In genomic region chr14:61080591-61081010, GRCh38 we compare ENCODE assay signal across 10 cellular contexts.
DNase-seq lines count a peak whose midpoint lies in the region; ATAC-seq, FAIRE-seq and TF ChIP-seq lines count a peak whose summit lies in the region.
"Had no signal": no experiment of that assay in that cellular context is flagged by ENCODE, and none has a peak within 500 bp of the region (broad histone marks: within the 10 kb centered on the region; RNA-seq: fewer than 3 reads in every experiment).

No MANE protein-coding gene starts in this region.

- H3F3A ChIP-seq in GM23248 (ENCODE audit: insufficient read depth) = peaks cover 28% of the 10 kb centered on the region

- no TSS peak for BruUV-seq in MCF 10A (replicated peaks; lab: Mats Ljungman, UMichigan)

- intact Hi-C loops in body of pancreas (cut with DNase I) (no loop called here), MCF 10A (cut with micrococcal nuclease) (no loop called here)

- CTCF ChIA-PET in activated CD8-positive, alpha-beta memory T cell treated with anti-CD3 and anti-CD28 coated beads, Interleukin-2, amount 10 ng/mL, durations not matched to agents 7 days and 5 days (lab: Charles Lee) = no interaction called here
- CTCF ChIA-PET in MCF 10A (lab: Yijun Ruan, JAX) = no interaction called here

- no peaks in the 10 kb centered on the region for H4K20me1 ChIP-seq in GM23248 (ENCODE audit: insufficient read depth)
- no peaks in the 10 kb centered on the region for H4K20me1 ChIP-seq in hepatocyte (ENCODE audit: insufficient read depth, poor library complexity, severe bottlenecking)

- peaks cover 1% of the 10 kb centered on the region for H3K27me3 Mint-ChIP-seq in IgD-negative memory B cell
- H3K27me3 Mint-ChIP-seq in activated CD8-positive, alpha-beta memory T cell treated with anti-CD3 and anti-CD28 coated beads, Interleukin-2, amount 10 ng/mL, durations not matched to agents 7 days and 5 days = no peaks in the 10 kb centered on the region
- no peaks in the 10 kb centered on the region for H3K27me3 Mint-ChIP-seq in MCF 10A (ENCODE audit: insufficient read depth, unreplicated experiment)
- H3K27me3 Mint-ChIP-seq: naive B cell had no signal

- 1 to 2% methylated on average over 11 of the region's 11 CpGs for WGBS in GM23248 (ENCODE audit: low coverage in 1 of 2, low lambda C conversion rate in 2 of 2, missing lambda C conversion rate in 2 of 2), 2 experiments
- WGBS in hepatocyte (ENCODE audit: low lambda C conversion rate, missing lambda C conversion rate) = 53% methylated on average over 11 of the region's 11 CpGs
- 79 to 86% methylated on average over 11 of the region's 11 CpGs for WGBS in body of pancreas, 2 donors

- H3K4me3 ChIP-seq in GM23248 (peak overlapping the region; percentile 32; the same call in 1 of the 2 replicates), hepatocyte (no peak overlapping the region), body of pancreas (no peak overlapping the region)

- H3K9ac ChIP-seq in GM23248 = peak overlapping the region; percentile 64

- H3K4me2 ChIP-seq in GM23248 (ENCODE audit: unreplicated experiment) (peak overlapping the region; percentile 58), hepatocyte (no peak overlapping the region)

- H3K4me1 Mint-ChIP-seq in IgD-negative memory B cell (peaks cover 7 to 21% (median 13%) of the 10 kb centered on the region in 3 donors), MCF 10A (ENCODE audit: insufficient read depth, unreplicated experiment) (peaks cover 17% of the 10 kb centered on the region)
- no peaks in the 10 kb centered on the region for H3K4me1 Mint-ChIP-seq in activated CD8-positive, alpha-beta memory T cell treated with anti-CD3 and anti-CD28 coated beads, Interleukin-2, amount 10 ng/mL, durations not matched to agents 7 days and 5 days
- H3K4me1 Mint-ChIP-seq: naive B cell had no signal

- no peaks in the 10 kb centered on the region for H3K79me2 ChIP-seq in GM23248 (ENCODE audit: insufficient read depth)
- no peaks in the 10 kb centered on the region for H3K79me2 ChIP-seq in hepatocyte

- FAIRE-seq in GM12891 (lab: Jason Lieb, UNC) = peak; percentile 86

- H3K4me1 ChIP-seq in GM23248 (ENCODE audit: insufficient read depth) (peaks cover 44% of the 10 kb centered on the region), hepatocyte (ENCODE audit: insufficient read depth) (no peaks in the 10 kb centered on the region), body of pancreas (no peaks in the 10 kb centered on the region), foreskin keratinocyte (peaks cover 13% of the 10 kb centered on the region)

- DNase-seq in GM12891 (ENCODE audit: insufficient read length, low spot score) (no peak), GM23248 (peak; percentile 97), hepatocyte (ENCODE audit: low spot score) (peak; percentile 46), body of pancreas (no peak), foreskin keratinocyte (no peak), MCF 10A (ENCODE audit: unreplicated experiment) (no peak)
- no peak for DNase-seq in activated CD8-positive, alpha-beta memory T cell treated with anti-CD3 and anti-CD28 coated beads, Interleukin-2, amount 10 ng/mL, durations not matched to agents 7 days and 5 days
- DNase-seq: naive B cell, PC-3 had no signal

- TF ChIP-seq CTCF in hepatocyte (IDR thresholded peaks at IDR 0.05; ENCODE audit: poor library complexity) (no peak), body of pancreas (IDR thresholded peaks at IDR 0.05) (no peak), foreskin keratinocyte (conservative IDR thresholded peaks at IDR 0.05) (no peak), MCF 10A (IDR thresholded peaks at IDR 0.05; ENCODE audit: unreplicated experiment) (no peak)

- H3K36me3 Mint-ChIP-seq in IgD-negative memory B cell = peaks cover 4% of the 10 kb centered on the region
- H3K36me3 Mint-ChIP-seq in activated CD8-positive, alpha-beta memory T cell treated with anti-CD3 and anti-CD28 coated beads, Interleukin-2, amount 10 ng/mL, durations not matched to agents 7 days and 5 days = peaks cover 10% of the 10 kb centered on the region
- peaks cover 12% of the 10 kb centered on the region for H3K36me3 Mint-ChIP-seq in MCF 10A (ENCODE audit: insufficient read depth, unreplicated experiment)

- no peak overlapping the region for H2AFZ ChIP-seq in GM23248
- H2AFZ ChIP-seq in hepatocyte = no peak overlapping the region

- H3K9me3 Mint-ChIP-seq in IgD-negative memory B cell (peaks cover 2 to 8% (median 2%) of the 10 kb centered on the region in 3 donors), MCF 10A (ENCODE audit: unreplicated experiment) (no peaks in the 10 kb centered on the region)
- H3K9me3 Mint-ChIP-seq in activated CD8-positive, alpha-beta memory T cell treated with anti-CD3 and anti-CD28 coated beads, Interleukin-2, amount 10 ng/mL, durations not matched to agents 7 days and 5 days (ENCODE audit: low read depth) = peaks cover 2% of the 10 kb centered on the region

- H3K27ac ChIP-seq in GM23248 (peak overlapping the region; percentile 87), hepatocyte (peak overlapping the region; percentile 9), body of pancreas (no peak overlapping the region), foreskin keratinocyte (no peak overlapping the region)

- no peaks in the 10 kb centered on the region for H3K27me3 ChIP-seq in GM23248 (replicated peaks; ENCODE audit: insufficient read depth)
- no peaks in the 10 kb centered on the region for H3K27me3 ChIP-seq in hepatocyte
- H3K27me3 ChIP-seq in body of pancreas = no peaks in the 10 kb centered on the region
- H3K27me3 ChIP-seq in foreskin keratinocyte = no peaks in the 10 kb centered on the region

- H3K9me3 ChIP-seq in GM23248 (ENCODE audit: low read depth) = no peaks in the 10 kb centered on the region
- H3K9me3 ChIP-seq in hepatocyte (ENCODE audit: low read depth) = no peaks in the 10 kb centered on the region
- H3K9me3 ChIP-seq in body of pancreas = no peaks in the 10 kb centered on the region

- ATAC-seq in body of pancreas (no peak), foreskin keratinocyte (no peak)
- ATAC-seq in activated CD8-positive, alpha-beta memory T cell treated with anti-CD3 and anti-CD28 coated beads, Interleukin-2, amount 10 ng/mL, durations not matched to agents 7 days and 5 days = no peak
- ATAC-seq: PC-3 had no signal

- in situ Hi-C loops in GM23248 (cut with MboI) = no loop called here

- H3K36me3 ChIP-seq in GM23248 (ENCODE audit: low read depth) = no peaks in the 10 kb centered on the region
- no peaks in the 10 kb centered on the region for H3K36me3 ChIP-seq in hepatocyte (replicated peaks; ENCODE audit: insufficient read depth, low read depth)
- H3K36me3 ChIP-seq in body of pancreas (replicated peaks in 1 of 2; ENCODE audit: insufficient read depth in 1 of 2, low read depth in 2 of 2) = no peaks in the 10 kb centered on the region

- H3K27ac Mint-ChIP-seq in IgD-negative memory B cell = peak overlapping the region in 1 of 3 donors; percentile 47
- H3K27ac Mint-ChIP-seq in activated CD8-positive, alpha-beta memory T cell treated with anti-CD3 and anti-CD28 coated beads, Interleukin-2, amount 10 ng/mL, durations not matched to agents 7 days and 5 days = no peak overlapping the region
- no peak overlapping the region for H3K27ac Mint-ChIP-seq in MCF 10A (ENCODE audit: low read depth, unreplicated experiment)
- H3K27ac Mint-ChIP-seq: naive B cell had no signal

- H3K9me2 ChIP-seq in GM23248 (ENCODE audit: insufficient read depth) (no peaks in the 10 kb centered on the region), hepatocyte (replicated peaks; ENCODE audit: insufficient read depth) (no peaks in the 10 kb centered on the region)

- POLR2A ChIA-PET in MCF 10A (lab: Yijun Ruan, JAX) = interaction anchor here (0.9 kb wide), 1 partner anchor 19 kb away, joined by 3 read pairs; no protein-coding TSS in a partner anchor

- TF ChIP-seq POLR2A in GM12891 (IDR thresholded peaks at IDR 0.05; ENCODE audit: low read depth, low read length) = no peak
- TF ChIP-seq POLR2A in body of pancreas (IDR thresholded peaks at IDR 0.05) = no peak

- peak overlapping the region in 3 of 4 donors; percentile 31 to 42 (median 39) for H3K4me3 Mint-ChIP-seq in IgD-negative memory B cell
- H3K4me3 Mint-ChIP-seq in activated CD8-positive, alpha-beta memory T cell treated with anti-CD3 and anti-CD28 coated beads, Interleukin-2, amount 10 ng/mL, durations not matched to agents 7 days and 5 days = no peak overlapping the region
- H3K4me3 Mint-ChIP-seq in MCF 10A (ENCODE audit: unreplicated experiment) = no peak overlapping the region
- H3K4me3 Mint-ChIP-seq: naive B cell had no signal

TF ChIP-seq in GM12891, 5 proteins besides CTCF, POLR2A, EP300 and RAD21:
- TF ChIP-seq PAX5 (IDR thresholded peaks at IDR 0.05; ENCODE audit: insufficient read depth, low read length, severe bottlenecking) (no peak), POU2F2 (IDR thresholded peaks at IDR 0.05; ENCODE audit: low read depth, low read length) (peak; percentile 89)

Comparison
In these comparisons a context has a peak if more than half of its experiments do, and no peak if none do; other contexts are left out.
1. DNase-seq: peak in GM23248 (single experiment) and hepatocyte (single experiment); none in GM12891 (single experiment), body of pancreas (0 of 4), activated CD8-positive, alpha-beta memory T cell treated with anti-CD3 and anti-CD28 coated beads, Interleukin-2, amount 10 ng/mL, durations not matched to agents 7 days and 5 days (single experiment), foreskin keratinocyte (0 of 2) and MCF 10A (single experiment).
2. H3K27ac ChIP-seq: peak in GM23248 (single experiment) and hepatocyte (single experiment); none in body of pancreas (0 of 4) and foreskin keratinocyte (single experiment).
3. H3K4me3 Mint-ChIP-seq: peak in IgD-negative memory B cell (3 of 4); none in activated CD8-positive, alpha-beta memory T cell treated with anti-CD3 and anti-CD28 coated beads, Interleukin-2, amount 10 ng/mL, durations not matched to agents 7 days and 5 days (single experiment) and MCF 10A (single experiment).